1 cellular context compared by ENCODE assay signal in genomic region chr16:83809092-83809491, GRCh38.
TF ChIP-seq lines count a peak whose summit lies in the region.

No MANE protein-coding gene starts in this region.

TF ChIP-seq in H1, 55 proteins besides CTCF, POLR2A, EP300 and RAD21:
- no peak for TF ChIP-seq JUND (IDR thresholded peaks at IDR 0.05; ENCODE audit: low read length)
- TF ChIP-seq SP1 (IDR thresholded peaks at IDR 0.05; ENCODE audit: low read depth, low read length) = no peak
